ENCODE assay signal across 1 cellular context in the genomic region with DNA sequence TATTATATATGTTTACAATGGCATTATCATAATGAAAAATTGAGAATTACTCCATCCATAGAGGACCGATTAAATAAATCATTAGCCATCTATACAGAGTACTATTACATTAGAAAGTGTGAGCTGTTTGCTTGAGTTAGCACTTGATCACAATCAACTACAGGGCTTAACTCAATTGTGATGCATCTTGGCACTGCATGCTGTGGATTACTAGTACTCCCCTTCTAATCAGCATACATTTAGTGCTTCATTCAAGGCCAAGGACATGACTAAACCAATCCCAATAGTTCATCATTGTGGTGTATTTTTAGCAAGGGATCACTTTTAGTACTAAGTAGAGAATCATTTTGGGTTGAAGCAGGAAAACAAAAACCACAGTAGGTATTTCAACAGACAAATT.
A peak's percentile ranks its signal among the peaks of the same experiment; 100 is the strongest.
TF ChIP-seq lines count a peak whose summit lies in the region.

No MANE protein-coding gene starts in this region.

TF ChIP-seq in GM23338, 12 proteins besides CTCF, POLR2A, EP300 and RAD21:
- TF ChIP-seq EZH2phosphoT487 (IDR thresholded peaks at IDR 0.05; ENCODE audit: unreplicated experiment), result no peak
- 0 out of 2 replicates have a peak, but pooled peaks have one; percentile 20 for TF ChIP-seq ZNF462 (CRISPR knock-in tag; IDR thresholded peaks at IDR 0.05)
- TF ChIP-seq NANOG (IDR thresholded peaks at IDR 0.05; ENCODE audit: borderline replicate concordance), result peak; percentile 68; the same call in 1 of the 2 replicates
TF ChIP-seq in GM23338: peak in this region for 2.
